Comparison of ENCODE assay signal across 17 cellular contexts in the genomic region with DNA sequence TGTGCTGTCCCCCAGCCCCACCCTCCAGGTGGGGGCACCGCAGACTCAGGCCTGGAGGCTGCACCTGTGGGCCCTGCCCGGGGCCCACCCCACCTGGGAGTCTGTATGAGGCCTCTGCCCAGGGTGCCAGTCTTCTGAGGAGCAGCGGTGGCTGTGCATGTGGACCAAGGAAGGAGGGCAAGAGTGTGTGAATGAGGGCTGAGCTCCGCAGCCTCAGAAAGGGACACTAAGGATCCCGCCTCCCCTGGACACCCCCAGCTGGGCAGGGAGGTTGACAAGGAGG. TPM values are rescaled to one million over a fixed set of nuclear protein-coding genes. Genes with fewer than 3 reads are reported as not detected.
A peak's percentile ranks its signal among the peaks of the same experiment; 100 is the strongest.
DNase-seq lines count a peak whose midpoint lies in the region; ATAC-seq, FAIRE-seq and TF ChIP-seq lines count a peak whose summit lies in the region.
"Had no signal": no experiment of that assay in that cellular context is flagged by ENCODE, and none has a peak within 500 bp of the region (broad histone marks: within the 10 kb centered on the region; RNA-seq: fewer than 3 reads in every experiment).

No MANE protein-coding gene starts in this region.

- no peaks in the 10 kb centered on the region for H3K27me3 Mint-ChIP-seq in activated naive CD8-positive, alpha-beta T cell
- no peaks in the 10 kb centered on the region for H3K27me3 Mint-ChIP-seq in naive thymus-derived CD4-positive, alpha-beta T cell
- no peaks in the 10 kb centered on the region for H3K27me3 Mint-ChIP-seq in type B pancreatic cell
- H3K27me3 Mint-ChIP-seq: brain had no signal

- H3K79me2 ChIP-seq in PC-9 (ENCODE audit: low read depth): no peaks in the 10 kb centered on the region

- H2AFZ ChIP-seq in PC-9: no peak overlapping the region

- ATAC-seq in naive thymus-derived CD4-positive, alpha-beta T cell: no peak
- ATAC-seq: psoas muscle had no signal

- H3K4me3 ChIP-seq in BLaER1: peak overlapping the region; percentile 76
- peak overlapping the region; percentile 85 for H3K4me3 ChIP-seq in naive thymus-derived CD4-positive, alpha-beta T cell (ENCODE audit: low read length)
- no peak overlapping the region for H3K4me3 ChIP-seq in PC-9
- H3K4me3 ChIP-seq: MG63, SJSA1 had no signal

- H3K36me3 ChIP-seq in BLaER1: peaks cover 21% of the 10 kb centered on the region
- H3K36me3 ChIP-seq in naive thymus-derived CD4-positive, alpha-beta T cell (ENCODE audit: control insufficient read depth in 2 of 3, insufficient read depth in 3 of 3, low read length in 3 of 3): peaks cover 0 to 28% (median 6%) of the 10 kb centered on the region in 3 experiments
- no peaks in the 10 kb centered on the region for H3K36me3 ChIP-seq in PC-9 (ENCODE audit: low read depth)
- H3K36me3 ChIP-seq: BE2C, MG63, SJSA1 had no signal

- peaks cover 62% of the 10 kb centered on the region for H4K20me1 ChIP-seq in BLaER1
- no peaks in the 10 kb centered on the region for H4K20me1 ChIP-seq in PC-9 (ENCODE audit: insufficient read depth)

- peak overlapping the region; percentile 87 for H3K9ac ChIP-seq in BLaER1

- FAIRE-seq in HTR-8/SVneo (lab: Jason Lieb, UNC): no peak

- H3K4me1 ChIP-seq in BLaER1 (peaks cover 72% of the 10 kb centered on the region), PC-9 (replicated peaks; ENCODE audit: insufficient read depth) (peaks cover 25% of the 10 kb centered on the region)
- H3K4me1 ChIP-seq in naive thymus-derived CD4-positive, alpha-beta T cell (ENCODE audit: control insufficient read depth in 2 of 2, insufficient read depth in 2 of 2, low read length in 2 of 2): peaks cover 62 to 71% of the 10 kb centered on the region in 2 donors
- H3K4me1 ChIP-seq: BE2C, psoas muscle had no signal

- H3K4me3 Mint-ChIP-seq in activated naive CD8-positive, alpha-beta T cell: peak overlapping the region; percentile 99
- peak overlapping the region; percentile 86 to 98 (median 93) for H3K4me3 Mint-ChIP-seq in naive thymus-derived CD4-positive, alpha-beta T cell
- no peak overlapping the region for H3K4me3 Mint-ChIP-seq in type B pancreatic cell
- H3K4me3 Mint-ChIP-seq: brain had no signal

- CTCF ChIA-PET in naive thymus-derived CD4-positive, alpha-beta T cell (lab: Charles Lee): interaction anchor here (1.1 to 2.8 kb wide), 4 partner anchors 9 to 60 kb away, joined by 3 to 18 read pairs (median 8); no protein-coding TSS in a partner anchor
- CTCF ChIA-PET in PC-9 (lab: Charles Lee): no interaction called here

- H3K4me2 ChIP-seq in BLaER1 (peak overlapping the region; percentile 98), PC-9 (no peak overlapping the region)

- no peaks in the 10 kb centered on the region for H3K9me2 ChIP-seq in PC-9 (ENCODE audit: insufficient read depth)

- H3K9me3 ChIP-seq in BLaER1: peaks cover 4% of the 10 kb centered on the region; the same call in 1 of the 2 replicates
- peaks cover 0 to 2% (median under 1%) of the 10 kb centered on the region in 3 experiments for H3K9me3 ChIP-seq in naive thymus-derived CD4-positive, alpha-beta T cell (ENCODE audit: control insufficient read depth in 2 of 3, low read length in 3 of 3)
- H3K9me3 ChIP-seq in PC-9 (ENCODE audit: insufficient read depth, low read depth): peaks cover 2% of the 10 kb centered on the region; the same call in 1 of the 2 replicates
- H3K9me3 ChIP-seq: BE2C, psoas muscle, SJSA1 had no signal

- intact Hi-C loops in naive thymus-derived CD4-positive, alpha-beta T cell (cut with micrococcal nuclease): no loop called here
- intact Hi-C loops in PC-9 (cut with micrococcal nuclease; ENCODE audit: unreplicated experiment): no loop called here

- peaks cover 70% of the 10 kb centered on the region for H3K4me1 Mint-ChIP-seq in activated naive CD8-positive, alpha-beta T cell (ENCODE audit: low read depth)
- H3K4me1 Mint-ChIP-seq in naive thymus-derived CD4-positive, alpha-beta T cell: peaks cover 48 to 71% (median 64%) of the 10 kb centered on the region in 7 donors
- peaks cover 14% of the 10 kb centered on the region for H3K4me1 Mint-ChIP-seq in type B pancreatic cell (ENCODE audit: unreplicated experiment)

- TF ChIP-seq CTCF in type B pancreatic cell (conservative IDR thresholded peaks at IDR 0.05): no peak
- no peak for TF ChIP-seq CTCF in PC-9 (conservative IDR thresholded peaks at IDR 0.05)

- H3K27ac Mint-ChIP-seq in activated naive CD8-positive, alpha-beta T cell: peak overlapping the region; percentile 100
- H3K27ac Mint-ChIP-seq in naive thymus-derived CD4-positive, alpha-beta T cell: peak overlapping the region; percentile 96 to 99 (median 98)
- no peak overlapping the region for H3K27ac Mint-ChIP-seq in type B pancreatic cell

- H3F3A ChIP-seq in PC-9 (ENCODE audit: insufficient read depth, low read depth): peaks cover 15% of the 10 kb centered on the region; the same call in 1 of the 2 replicates

- H3K27me3 ChIP-seq in BLaER1: no peaks in the 10 kb centered on the region
- H3K27me3 ChIP-seq in naive thymus-derived CD4-positive, alpha-beta T cell (ENCODE audit: control insufficient read depth in 2 of 2, insufficient read depth in 2 of 2, low read length in 2 of 2): no peaks in the 10 kb centered on the region
- H3K27me3 ChIP-seq in PC-9 (ENCODE audit: insufficient read depth, low read depth): no peaks in the 10 kb centered on the region
- H3K27me3 ChIP-seq: BE2C, MG63, SJSA1 had no signal

- POLR2A ChIA-PET in naive thymus-derived CD4-positive, alpha-beta T cell (lab: Charles Lee): interaction anchor here (0.9 to 12.8 kb wide), 22 partner anchors 9 to 641 kb away, joined by 3 to 233 read pairs (median 12); a partner anchor contains a TSS
- POLR2A ChIA-PET in PC-9 (lab: Charles Lee; ENCODE audit: unreplicated experiment): no interaction called here

- peaks cover 9% of the 10 kb centered on the region for H3K36me3 Mint-ChIP-seq in activated naive CD8-positive, alpha-beta T cell
- H3K36me3 Mint-ChIP-seq in naive thymus-derived CD4-positive, alpha-beta T cell: peaks cover 8 to 44% (median 26%) of the 10 kb centered on the region in 5 donors
- no peaks in the 10 kb centered on the region for H3K36me3 Mint-ChIP-seq in type B pancreatic cell

- DNase-seq in D341Med (ENCODE audit: low spot score): peak; percentile 5
- DNase-seq in naive thymus-derived CD4-positive, alpha-beta T cell: peak in 1 of 9 donors; percentile 21
- DNase-seq in type B pancreatic cell (ENCODE audit: extremely low spot score, unreplicated experiment): no peak
- DNase-seq in PC-9: no peak
- DNase-seq in iPS-NIHi11 (ENCODE audit: low spot score): no peak
- no peak for DNase-seq in HTR-8/SVneo (ENCODE audit: insufficient read length, low spot score)
- DNase-seq: BE2C; EL; islet precursor cell; MG63; NCI-H2107; psoas muscle; stimulated activated CD4-positive, alpha-beta T cell treated with anti-CD3 and anti-CD28 coated beads, Interleukin-15, amount 100 ng/mL, for 24 hours had no signal

- H3K9me3 Mint-ChIP-seq in activated naive CD8-positive, alpha-beta T cell (ENCODE audit: low read depth): no peaks in the 10 kb centered on the region
- peaks cover 0 to 7% (median 0%) of the 10 kb centered on the region in 11 donors for H3K9me3 Mint-ChIP-seq in naive thymus-derived CD4-positive, alpha-beta T cell
- no peaks in the 10 kb centered on the region for H3K9me3 Mint-ChIP-seq in type B pancreatic cell

- BruUV-seq in PC-9 (replicated peaks; lab: Mats Ljungman, UMichigan): no TSS peak

- H3K27ac ChIP-seq in BLaER1 (0 out of 2 replicates have a peak overlapping the region, but pooled peaks have one; percentile 91), PC-9 (no peak overlapping the region)
- peak overlapping the region; percentile 85 for H3K27ac ChIP-seq in naive thymus-derived CD4-positive, alpha-beta T cell (ENCODE audit: low read depth, low read length)
- H3K27ac ChIP-seq: psoas muscle, SJSA1 had no signal

RNA-seq across cellular contexts. Expression of a gene that starts 19.1 kb away (rescaled TPM):
- total RNA-seq in naive thymus-derived CD4-positive, alpha-beta T cell: 100 to 1,000 TPM; 141 to 341 (median 193) TPM
- polyA plus RNA-seq in naive thymus-derived CD4-positive, alpha-beta T cell: 100 to 1,000 TPM; 114 to 216 TPM
- total RNA-seq in type B pancreatic cell (ENCODE audit: low replicate concordance) (5.5 and 8.4 TPM in 2 replicates), PC-9 (2021) (84.9 and 89.0 TPM in 2 replicates)
- total RNA-seq: SJSA1 had no signal
